In genomic region chr2:39521876-39522517, GRCh38 we compare ENCODE assay signal across 1 cellular context.
TF ChIP-seq lines count a peak whose summit lies in the region.

No MANE protein-coding gene starts in this region.

TF ChIP-seq in HepG2, 621 proteins besides CTCF, POLR2A, EP300 and RAD21 (continued from another document):
- TF ChIP-seq, protein P1, sequence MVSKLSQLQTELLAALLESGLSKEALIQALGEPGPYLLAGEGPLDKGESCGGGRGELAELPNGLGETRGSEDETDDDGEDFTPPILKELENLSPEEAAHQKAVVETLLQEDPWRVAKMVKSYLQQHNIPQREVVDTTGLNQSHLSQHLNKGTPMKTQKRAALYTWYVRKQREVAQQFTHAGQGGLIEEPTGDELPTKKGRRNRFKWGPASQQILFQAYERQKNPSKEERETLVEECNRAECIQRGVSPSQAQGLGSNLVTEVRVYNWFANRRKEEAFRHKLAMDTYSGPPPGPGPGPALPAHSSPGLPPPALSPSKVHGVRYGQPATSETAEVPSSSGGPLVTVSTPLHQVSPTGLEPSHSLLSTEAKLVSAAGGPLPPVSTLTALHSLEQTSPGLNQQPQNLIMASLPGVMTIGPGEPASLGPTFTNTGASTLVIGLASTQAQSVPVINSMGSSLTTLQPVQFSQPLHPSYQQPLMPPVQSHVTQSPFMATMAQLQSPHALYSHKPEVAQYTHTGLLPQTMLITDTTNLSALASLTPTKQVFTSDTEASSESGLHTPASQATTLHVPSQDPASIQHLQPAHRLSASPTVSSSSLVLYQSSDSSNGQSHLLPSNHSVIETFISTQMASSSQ (IDR thresholded peaks at IDR 0.05; ENCODE audit: low read depth): peak; percentile 41; the same call in 1 of the 2 replicates
- TF ChIP-seq, protein P1 (CRISPR knock-in tag; IDR thresholded peaks at IDR 0.05; ENCODE audit: borderline replicate concordance): no peak
- peak; percentile 87 for TF ChIP-seq ZFP36 (IDR thresholded peaks at IDR 0.05; ENCODE audit: borderline replicate concordance, low read depth, low read length, partially characterized antibody)
- TF ChIP-seq PAWR (CRISPR knock-in tag; IDR thresholded peaks at IDR 0.05; ENCODE audit: borderline replicate concordance): no peak
- no peak for TF ChIP-seq SOX6 (IDR thresholded peaks at IDR 0.05)
- peak; percentile 6; the same call in 1 of the 2 replicates for TF ChIP-seq SOX6 (CRISPR knock-in tag; IDR thresholded peaks at IDR 0.05)
- no peak for TF ChIP-seq U2AF2 (IDR thresholded peaks at IDR 0.05; ENCODE audit: low read depth, low read length)
- 0 out of 2 replicates have a peak, but pooled peaks have one; percentile 38 for TF ChIP-seq ZNF550 (CRISPR knock-in tag; IDR thresholded peaks at IDR 0.05; ENCODE audit: borderline replicate concordance)
- TF ChIP-seq, protein P2, sequence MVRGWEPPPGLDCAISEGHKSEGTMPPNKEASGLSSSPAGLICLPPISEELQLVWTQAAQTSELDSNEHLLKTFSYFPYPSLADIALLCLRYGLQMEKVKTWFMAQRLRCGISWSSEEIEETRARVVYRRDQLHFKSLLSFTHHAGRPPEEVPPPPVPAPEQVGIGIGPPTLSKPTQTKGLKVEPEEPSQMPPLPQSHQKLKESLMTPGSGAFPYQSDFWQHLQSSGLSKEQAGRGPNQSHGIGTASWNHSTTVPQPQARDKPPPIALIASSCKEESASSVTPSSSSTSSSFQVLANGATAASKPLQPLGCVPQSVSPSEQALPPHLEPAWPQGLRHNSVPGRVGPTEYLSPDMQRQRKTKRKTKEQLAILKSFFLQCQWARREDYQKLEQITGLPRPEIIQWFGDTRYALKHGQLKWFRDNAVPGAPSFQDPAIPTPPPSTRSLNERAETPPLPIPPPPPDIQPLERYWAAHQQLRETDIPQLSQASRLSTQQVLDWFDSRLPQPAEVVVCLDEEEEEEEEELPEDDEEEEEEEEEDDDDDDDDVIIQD (CRISPR knock-in tag; IDR thresholded peaks at IDR 0.05; ENCODE audit: low read depth): peak; percentile 13; the same call in 1 of the 2 replicates
- TF ChIP-seq TARDBP (CRISPR knock-in tag; IDR thresholded peaks at IDR 0.05): no peak
- TF ChIP-seq SMYD3 (CRISPR knock-in tag; IDR thresholded peaks at IDR 0.05): 0 out of 2 replicates have a peak, but pooled peaks have one; percentile 21
- TF ChIP-seq ZNF143 (CRISPR knock-in tag; IDR thresholded peaks at IDR 0.05): no peak
- no peak for TF ChIP-seq JDP2 (CRISPR knock-in tag; IDR thresholded peaks at IDR 0.05; ENCODE audit: borderline replicate concordance)
- TF ChIP-seq GTF2F1 (IDR thresholded peaks at IDR 0.05; ENCODE audit: low read length): no peak
- TF ChIP-seq ZNF775 (CRISPR knock-in tag; IDR thresholded peaks at IDR 0.05; ENCODE audit: borderline replicate concordance): no peak
- peak; percentile 97 for TF ChIP-seq ZNF280D (CRISPR knock-in tag; IDR thresholded peaks at IDR 0.05)
- TF ChIP-seq ZXDC (CRISPR knock-in tag; IDR thresholded peaks at IDR 0.05): no peak
- TF ChIP-seq ZNF629 (CRISPR knock-in tag; conservative IDR thresholded peaks at IDR 0.05): no peak
- no peak for TF ChIP-seq DBP (CRISPR knock-in tag; IDR thresholded peaks at IDR 0.05; ENCODE audit: not compliant biosample characterization)
- TF ChIP-seq, protein P3, sequence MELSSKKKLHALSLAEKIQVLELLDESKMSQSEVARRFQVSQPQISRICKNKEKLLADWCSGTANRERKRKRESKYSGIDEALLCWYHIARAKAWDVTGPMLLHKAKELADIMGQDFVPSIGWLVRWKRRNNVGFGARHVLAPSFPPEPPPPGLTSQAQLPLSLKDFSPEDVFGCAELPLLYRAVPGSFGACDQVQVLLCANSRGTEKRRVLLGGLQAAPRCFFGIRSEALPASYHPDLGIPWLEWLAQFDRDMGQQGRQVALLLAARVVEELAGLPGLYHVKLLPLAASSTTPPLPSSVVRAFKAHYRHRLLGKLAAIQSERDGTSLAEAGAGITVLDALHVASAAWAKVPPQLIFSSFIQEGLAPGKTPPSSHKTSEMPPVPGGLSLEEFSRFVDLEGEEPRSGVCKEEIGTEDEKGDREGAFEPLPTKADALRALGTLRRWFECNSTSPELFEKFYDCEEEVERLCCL (CRISPR knock-in tag; IDR thresholded peaks at IDR 0.05; ENCODE audit: borderline replicate concordance): no peak
- TF ChIP-seq CBX1 (IDR thresholded peaks at IDR 0.05; ENCODE audit: low read depth): no peak
- TF ChIP-seq, protein P4, sequence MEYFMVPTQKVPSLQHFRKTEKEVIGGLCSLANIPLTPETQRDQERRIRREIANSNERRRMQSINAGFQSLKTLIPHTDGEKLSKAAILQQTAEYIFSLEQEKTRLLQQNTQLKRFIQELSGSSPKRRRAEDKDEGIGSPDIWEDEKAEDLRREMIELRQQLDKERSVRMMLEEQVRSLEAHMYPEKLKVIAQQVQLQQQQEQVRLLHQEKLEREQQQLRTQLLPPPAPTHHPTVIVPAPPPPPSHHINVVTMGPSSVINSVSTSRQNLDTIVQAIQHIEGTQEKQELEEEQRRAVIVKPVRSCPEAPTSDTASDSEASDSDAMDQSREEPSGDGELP (IDR thresholded peaks at IDR 0.05; ENCODE audit: borderline replicate concordance, low read depth): no peak
- TF ChIP-seq SYNCRIP (IDR thresholded peaks at IDR 0.05; ENCODE audit: insufficient read depth, low read depth, low read length): no peak
- TF ChIP-seq, protein P5, sequence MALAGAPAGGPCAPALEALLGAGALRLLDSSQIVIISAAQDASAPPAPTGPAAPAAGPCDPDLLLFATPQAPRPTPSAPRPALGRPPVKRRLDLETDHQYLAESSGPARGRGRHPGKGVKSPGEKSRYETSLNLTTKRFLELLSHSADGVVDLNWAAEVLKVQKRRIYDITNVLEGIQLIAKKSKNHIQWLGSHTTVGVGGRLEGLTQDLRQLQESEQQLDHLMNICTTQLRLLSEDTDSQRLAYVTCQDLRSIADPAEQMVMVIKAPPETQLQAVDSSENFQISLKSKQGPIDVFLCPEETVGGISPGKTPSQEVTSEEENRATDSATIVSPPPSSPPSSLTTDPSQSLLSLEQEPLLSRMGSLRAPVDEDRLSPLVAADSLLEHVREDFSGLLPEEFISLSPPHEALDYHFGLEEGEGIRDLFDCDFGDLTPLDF (CRISPR knock-in tag; IDR thresholded peaks at IDR 0.05): no peak
- no peak for TF ChIP-seq GRHL1 (CRISPR knock-in tag; conservative IDR thresholded peaks at IDR 0.05)
- TF ChIP-seq KDM5B (CRISPR knock-in tag; IDR thresholded peaks at IDR 0.05; ENCODE audit: borderline replicate concordance): no peak
- TF ChIP-seq, protein P6, sequence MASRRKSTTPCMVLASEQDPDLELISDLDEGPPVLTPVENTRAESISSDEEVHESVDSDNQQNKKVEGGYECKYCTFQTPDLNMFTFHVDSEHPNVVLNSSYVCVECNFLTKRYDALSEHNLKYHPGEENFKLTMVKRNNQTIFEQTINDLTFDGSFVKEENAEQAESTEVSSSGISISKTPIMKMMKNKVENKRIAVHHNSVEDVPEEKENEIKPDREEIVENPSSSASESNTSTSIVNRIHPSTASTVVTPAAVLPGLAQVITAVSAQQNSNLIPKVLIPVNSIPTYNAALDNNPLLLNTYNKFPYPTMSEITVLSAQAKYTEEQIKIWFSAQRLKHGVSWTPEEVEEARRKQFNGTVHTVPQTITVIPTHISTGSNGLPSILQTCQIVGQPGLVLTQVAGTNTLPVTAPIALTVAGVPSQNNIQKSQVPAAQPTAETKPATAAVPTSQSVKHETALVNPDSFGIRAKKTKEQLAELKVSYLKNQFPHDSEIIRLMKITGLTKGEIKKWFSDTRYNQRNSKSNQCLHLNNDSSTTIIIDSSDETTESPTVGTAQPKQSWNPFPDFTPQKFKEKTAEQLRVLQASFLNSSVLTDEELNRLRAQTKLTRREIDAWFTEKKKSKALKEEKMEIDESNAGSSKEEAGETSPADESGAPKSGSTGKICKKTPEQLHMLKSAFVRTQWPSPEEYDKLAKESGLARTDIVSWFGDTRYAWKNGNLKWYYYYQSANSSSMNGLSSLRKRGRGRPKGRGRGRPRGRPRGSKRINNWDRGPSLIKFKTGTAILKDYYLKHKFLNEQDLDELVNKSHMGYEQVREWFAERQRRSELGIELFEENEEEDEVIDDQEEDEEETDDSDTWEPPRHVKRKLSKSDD (CRISPR knock-in tag; IDR thresholded peaks at IDR 0.05; ENCODE audit: low read depth): no peak
- peak; percentile 86; the same call in 1 of the 2 replicates for TF ChIP-seq SETDB1 (CRISPR knock-in tag; IDR thresholded peaks at IDR 0.05; ENCODE audit: borderline replicate concordance)
- TF ChIP-seq ZNF564 (CRISPR knock-in tag; IDR thresholded peaks at IDR 0.05): no peak
- peak; percentile 37; the same call in 1 of the 2 replicates for TF ChIP-seq FOXJ3 (CRISPR knock-in tag; IDR thresholded peaks at IDR 0.05; ENCODE audit: borderline replicate concordance)
- no peak for TF ChIP-seq KDM2A (CRISPR knock-in tag; IDR thresholded peaks at IDR 0.05; ENCODE audit: borderline replicate concordance, low read depth)
- 0 out of 2 replicates have a peak, but pooled peaks have one; percentile 26 for TF ChIP-seq ELF3 (CRISPR knock-in tag; IDR thresholded peaks at IDR 0.05)
- no peak for TF ChIP-seq ZNF451 (CRISPR knock-in tag; IDR thresholded peaks at IDR 0.05)
- no peak for TF ChIP-seq ZNF33A (CRISPR knock-in tag; IDR thresholded peaks at IDR 0.05; ENCODE audit: borderline replicate concordance)
- TF ChIP-seq NFKBIZ (CRISPR knock-in tag; IDR thresholded peaks at IDR 0.05): no peak
